11 cellular contexts compared by ENCODE assay signal in the genomic region with DNA sequence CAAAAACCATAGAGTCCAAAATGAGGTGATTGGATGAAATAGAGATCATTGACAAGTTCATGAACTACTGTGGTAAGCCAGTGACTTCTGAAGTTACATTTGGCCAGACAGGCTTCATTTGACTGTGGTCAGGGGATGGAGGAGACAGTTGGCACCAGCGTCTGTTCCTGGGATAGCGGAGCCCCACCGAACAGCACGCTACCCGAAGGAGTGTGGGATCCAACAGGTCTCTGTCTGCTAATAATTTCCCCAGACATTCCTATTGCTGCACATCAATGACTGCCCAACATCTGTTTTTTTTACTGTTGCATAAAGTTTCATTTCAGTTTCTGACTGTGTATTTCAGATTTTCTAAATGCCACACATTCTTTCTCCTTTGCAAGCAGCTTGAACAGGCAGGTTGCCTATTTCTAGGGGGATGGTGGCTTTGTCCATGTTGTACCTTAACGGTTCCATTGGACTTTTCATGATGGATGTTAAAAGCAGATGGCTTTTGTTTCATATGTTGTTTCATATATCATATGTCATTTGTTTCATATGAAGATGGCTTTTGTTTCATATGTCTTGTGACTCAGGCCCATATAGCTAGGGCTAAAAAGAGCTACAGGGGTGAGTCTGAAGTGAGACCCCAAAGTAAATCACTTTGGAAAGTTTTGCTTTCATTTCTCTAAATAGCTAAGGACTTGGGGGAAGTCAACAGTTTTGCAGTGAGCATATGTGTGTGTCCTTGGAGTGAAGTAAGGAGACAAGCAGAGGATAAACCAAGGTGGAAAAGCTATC.
DNase-seq lines count a peak whose midpoint lies in the region; ATAC-seq and TF ChIP-seq lines count a peak whose summit lies in the region.
"Had no signal": no experiment of that assay in that cellular context is flagged by ENCODE, and none has a peak within 500 bp of the region (broad histone marks: within the 10 kb centered on the region; RNA-seq: fewer than 3 reads in every experiment).

No MANE protein-coding gene starts in this region.

- peak overlapping the region; percentile 48 for H3K27ac ChIP-seq in GM23248
- H3K27ac ChIP-seq in iPS-20b (ENCODE audit: low read length) = no peak overlapping the region
- no peak overlapping the region for H3K27ac ChIP-seq in dorsolateral prefrontal cortex
- H3K27ac ChIP-seq: SJCRH30, uterus had no signal

- H3F3A ChIP-seq in GM23248 (ENCODE audit: insufficient read depth) = peaks cover 19% of the 10 kb centered on the region

- H3K4me3 ChIP-seq in GM23248 (no peak overlapping the region), MG63 (no peak overlapping the region), iPS-20b (ENCODE audit: low read length) (no peak overlapping the region), dorsolateral prefrontal cortex (no peak overlapping the region)
- H3K4me3 ChIP-seq: SJCRH30, uterus had no signal

- no peaks in the 10 kb centered on the region for H3K9me2 ChIP-seq in GM23248 (ENCODE audit: insufficient read depth)

- H3K4me2 ChIP-seq in GM23248 (ENCODE audit: unreplicated experiment) = peak overlapping the region; percentile 57

- H3K9me3 ChIP-seq in GM23248 (ENCODE audit: low read depth) (no peaks in the 10 kb centered on the region), MG63 (no peaks in the 10 kb centered on the region), iPS-20b (ENCODE audit: insufficient read depth, low read depth, low read length) (no peaks in the 10 kb centered on the region)
- H3K9me3 ChIP-seq: SJCRH30, uterus had no signal

- in situ Hi-C loops in GM23248 (cut with MboI) = no loop called here

- no peak for ATAC-seq in HG03097 (IDR thresholded peaks at IDR 0.05; ENCODE audit: low FRiP score, unreplicated experiment)

- H3K4me1 ChIP-seq in GM23248 (ENCODE audit: insufficient read depth) (peaks cover 36% of the 10 kb centered on the region), iPS-20b (ENCODE audit: insufficient read depth, low read length) (peaks cover 28% of the 10 kb centered on the region)
- H3K4me1 ChIP-seq: SJCRH30 had no signal

- DNase-seq in GM03348 (ENCODE audit: low spot score) (peak; percentile 90), GM23248 (peak; percentile 71), MG63 (peak; percentile 20), RKO (ENCODE audit: low spot score) (no peak), anterior cingulate cortex (lab: John Stamatoyannopoulos, UW) (no peak), dorsolateral prefrontal cortex (no peak)
- DNase-seq: Calu3, SJCRH30, uterus had no signal

- TF ChIP-seq CTCF in dorsolateral prefrontal cortex (IDR thresholded peaks at IDR 0.05 in 54 of 56, conservative IDR thresholded peaks at IDR 0.05 in 2 of 56; ENCODE audit: low read depth in 1 of 56, partially characterized antibody in 56 of 56) = no peak

- peaks cover 15% of the 10 kb centered on the region; the same call in 1 of the 2 replicates for H3K27me3 ChIP-seq in GM23248 (replicated peaks; ENCODE audit: insufficient read depth)
- H3K27me3 ChIP-seq in MG63 = no peaks in the 10 kb centered on the region
- H3K27me3 ChIP-seq in iPS-20b (ENCODE audit: insufficient read depth, low read length) = no peaks in the 10 kb centered on the region
- no peaks in the 10 kb centered on the region for H3K27me3 ChIP-seq in dorsolateral prefrontal cortex
- H3K27me3 ChIP-seq: uterus had no signal

- no peaks in the 10 kb centered on the region for H4K20me1 ChIP-seq in GM23248 (ENCODE audit: insufficient read depth)

- H3K36me3 ChIP-seq in GM23248 (ENCODE audit: low read depth) (no peaks in the 10 kb centered on the region), MG63 (no peaks in the 10 kb centered on the region), iPS-20b (ENCODE audit: insufficient read depth, low read depth, low read length) (no peaks in the 10 kb centered on the region)
- H3K36me3 ChIP-seq: SJCRH30, uterus had no signal

- H3K79me2 ChIP-seq in GM23248 (ENCODE audit: insufficient read depth) = no peaks in the 10 kb centered on the region

- no peak overlapping the region for H3K9ac ChIP-seq in GM23248
- H3K9ac ChIP-seq in iPS-20b (ENCODE audit: low read depth, low read length) = peak overlapping the region; percentile 47; the same call in 1 of the 2 replicates

- no peak overlapping the region for H2AFZ ChIP-seq in GM23248

- intact Hi-C loops in dorsolateral prefrontal cortex (cut with DNase I) = no loop called here

- WGBS in GM23248 (ENCODE audit: low coverage in 1 of 2, low lambda C conversion rate in 2 of 2, missing lambda C conversion rate in 2 of 2), 2 experiments = 14 to 16% methylated on average over 6 of the region's 6 CpGs

Comparison
In these comparisons a context has a peak if more than half of its experiments do, and no peak if none do; other contexts are left out.
1. DNase-seq: peak in GM03348 (single experiment), GM23248 (single experiment) and MG63 (single experiment); none in RKO (single experiment), anterior cingulate cortex (0 of 58) and dorsolateral prefrontal cortex (0 of 10).